ENCODE assay signal across 31 cellular contexts in genomic region chrX:131588995-131589394, GRCh38. TPM values are rescaled to one million over a fixed set of nuclear protein-coding genes. Genes with fewer than 3 reads are reported as not detected.
DNase-seq lines count a peak whose midpoint lies in the region; ATAC-seq and TF ChIP-seq lines count a peak whose summit lies in the region.
"Had no signal": no experiment of that assay in that cellular context is flagged by ENCODE, and none has a peak within 500 bp of the region (broad histone marks: within the 10 kb centered on the region; RNA-seq: fewer than 3 reads in every experiment).

No MANE protein-coding gene starts in this region.

- H3K4me3 Mint-ChIP-seq in nephron progenitor cell, result peak overlapping the region; percentile 46
- no peak overlapping the region for H3K4me3 Mint-ChIP-seq in activated CD4-positive, alpha-beta T cell treated with anti-CD3 and anti-CD28 coated beads, Interleukin-2, amount 10 ng/mL, durations not matched to agents 24 days and 14 days
- H3K4me3 Mint-ChIP-seq: activated CD4-positive, alpha-beta memory T cell treated with anti-CD3 and anti-CD28 coated beads for 36 hours; CD4-positive, CD25-positive, alpha-beta regulatory T cell; dendritic cell treated with granulocyte-macrophage colony-stimulating factor and Interleukin-4, amounts not matched to agents 40 ng/mL and 50 ng/mL, for 4 days; T-helper 17 cell; type B pancreatic cell had no signal

- TF ChIP-seq EP300 in SK-N-SH (IDR thresholded peaks at IDR 0.05; ENCODE audit: borderline replicate concordance in 1 of 2, low read depth in 1 of 2, low read length in 1 of 2), result peak in 1 of 2 experiments; percentile 84; a peak in 2 of 4 replicates

- H3K9me3 ChIP-seq in SK-N-SH (no peaks in the 10 kb centered on the region), Peyer's patch (no peaks in the 10 kb centered on the region)
- H3K9me3 ChIP-seq: esophagus muscularis mucosa, MG63 had no signal

- no peaks in the 10 kb centered on the region for H3K9me2 ChIP-seq in SK-N-SH

- no peaks in the 10 kb centered on the region for H3K79me2 ChIP-seq in SK-N-SH (ENCODE audit: insufficient read depth)

- H3K27me3 Mint-ChIP-seq in nephron progenitor cell (ENCODE audit: low read depth, poor library complexity), result no peaks in the 10 kb centered on the region
- H3K27me3 Mint-ChIP-seq in activated CD4-positive, alpha-beta T cell treated with anti-CD3 and anti-CD28 coated beads, Interleukin-2, amount 10 ng/mL, durations not matched to agents 24 days and 14 days, result no peaks in the 10 kb centered on the region
- H3K27me3 Mint-ChIP-seq: activated CD4-positive, alpha-beta memory T cell treated with anti-CD3 and anti-CD28 coated beads for 36 hours; CD4-positive, CD25-positive, alpha-beta regulatory T cell; dendritic cell treated with granulocyte-macrophage colony-stimulating factor and Interleukin-4, amounts not matched to agents 40 ng/mL and 50 ng/mL, for 4 days; T-helper 17 cell; type B pancreatic cell had no signal

- no peak for TF ChIP-seq POLR2A in Peyer's patch (IDR thresholded peaks at IDR 0.05)

- peak overlapping the region; percentile 47; the same call in 1 of the 2 replicates for H3K9ac ChIP-seq in SK-N-SH

- H3K36me3 Mint-ChIP-seq in nephron progenitor cell (ENCODE audit: low read depth), result no peaks in the 10 kb centered on the region
- H3K36me3 Mint-ChIP-seq in activated CD4-positive, alpha-beta T cell treated with anti-CD3 and anti-CD28 coated beads, Interleukin-2, amount 10 ng/mL, durations not matched to agents 24 days and 14 days (ENCODE audit: low read depth), result no peaks in the 10 kb centered on the region
- H3K36me3 Mint-ChIP-seq: activated CD4-positive, alpha-beta memory T cell treated with anti-CD3 and anti-CD28 coated beads for 36 hours; CD4-positive, CD25-positive, alpha-beta regulatory T cell; type B pancreatic cell had no signal

- H3K36me3 ChIP-seq in SK-N-SH (replicated peaks in 1 of 2; ENCODE audit: control insufficient read depth in 1 of 2, insufficient read depth in 2 of 2, low read length in 1 of 2), result no peaks in the 10 kb centered on the region
- H3K36me3 ChIP-seq in Peyer's patch, result no peaks in the 10 kb centered on the region
- H3K36me3 ChIP-seq: esophagus muscularis mucosa, MG63 had no signal

- TF ChIP-seq RAD21 in SK-N-SH (IDR thresholded peaks at IDR 0.05; ENCODE audit: low read length), result no peak

- CTCF ChIA-PET in SK-N-SH (lab: Yijun Ruan, JAX), result no interaction called here

- no peak overlapping the region for H3K4me3 ChIP-seq in SK-N-SH (ENCODE audit: low read depth in 2 of 2, low read length in 1 of 2)
- H3K4me3 ChIP-seq in fibroblast of the aortic adventitia (ENCODE audit: low read depth, low read length), result no peak overlapping the region
- H3K4me3 ChIP-seq in Peyer's patch, result no peak overlapping the region
- H3K4me3 ChIP-seq: esophagus muscularis mucosa, MG63 had no signal

- H3K4me1 Mint-ChIP-seq in nephron progenitor cell, result peaks cover 33% of the 10 kb centered on the region
- H3K4me1 Mint-ChIP-seq in activated CD4-positive, alpha-beta T cell treated with anti-CD3 and anti-CD28 coated beads, Interleukin-2, amount 10 ng/mL, durations not matched to agents 24 days and 14 days, result no peaks in the 10 kb centered on the region
- H3K4me1 Mint-ChIP-seq: CD4-positive, CD25-positive, alpha-beta regulatory T cell; T-helper 17 cell had no signal

- peak overlapping the region; percentile 6; the same call in 1 of the 2 replicates for H3K4me2 ChIP-seq in SK-N-SH

- H3K4me1 ChIP-seq in SK-N-SH (ENCODE audit: control insufficient read depth in 1 of 2, insufficient read depth in 2 of 2, low read depth in 1 of 2, low read length in 1 of 2) (peaks cover 0 to 6% of the 10 kb centered on the region in 2 experiments; a peak in 1 of 4 replicates), Peyer's patch (no peaks in the 10 kb centered on the region), foreskin keratinocyte (no peaks in the 10 kb centered on the region)
- H3K4me1 ChIP-seq: esophagus muscularis mucosa had no signal

- H2AFZ ChIP-seq in SK-N-SH (ENCODE audit: low read depth), result no peak overlapping the region

- ATAC-seq in foreskin keratinocyte, result no peak
- ATAC-seq: activated CD4-positive, CD25-positive, alpha-beta regulatory T cell treated with anti-CD3 and anti-CD28 coated beads, Interleukin-2, amount 50 U/mL, for 24 hours; right cardiac atrium; T-helper 17 cell had no signal

- no peaks in the 10 kb centered on the region for H4K20me1 ChIP-seq in SK-N-SH (ENCODE audit: insufficient read depth)

- H3K27ac ChIP-seq in SK-N-SH (ENCODE audit: low read depth in 2 of 2, low read length in 1 of 2), result peak overlapping the region; percentile 69 to 90
- H3K27ac ChIP-seq in Peyer's patch, result no peak overlapping the region
- H3K27ac ChIP-seq in foreskin keratinocyte, result no peak overlapping the region
- H3K27ac ChIP-seq: esophagus muscularis mucosa had no signal

- TF ChIP-seq CTCF in SK-N-SH (IDR thresholded peaks at IDR 0.05) (no peak), fibroblast of the aortic adventitia (IDR thresholded peaks at IDR 0.05; ENCODE audit: insufficient read depth, low read length) (no peak), nephron progenitor cell (IDR thresholded peaks at IDR 0.05) (no peak), Peyer's patch (IDR thresholded peaks at IDR 0.05) (no peak), GM20000 (IDR thresholded peaks at IDR 0.05; ENCODE audit: extremely low read depth, missing control alignments) (no peak), foreskin keratinocyte (conservative IDR thresholded peaks at IDR 0.05) (no peak)

- intact Hi-C loops in activated CD4-positive, alpha-beta T cell treated with anti-CD3 and anti-CD28 coated beads, Interleukin-2, amount 10 ng/mL, durations not matched to agents 24 days and 14 days (cut with micrococcal nuclease), result no loop called here

- WGBS in SK-N-SH (ENCODE audit: low lambda C conversion rate), result 7% methylated on average over 4 of the region's 4 CpGs

- POLR2A ChIA-PET in SK-N-SH (lab: Yijun Ruan, JAX), result no interaction called here

- H3K27me3 ChIP-seq in SK-N-SH (ENCODE audit: insufficient read depth), result no peaks in the 10 kb centered on the region
- H3K27me3 ChIP-seq in Peyer's patch, result no peaks in the 10 kb centered on the region
- H3K27me3 ChIP-seq in foreskin keratinocyte, result no peaks in the 10 kb centered on the region
- H3K27me3 ChIP-seq: MG63 had no signal

- H3F3A ChIP-seq in SK-N-SH (replicated peaks; ENCODE audit: insufficient read depth), result peaks cover 25% of the 10 kb centered on the region

- peak; percentile 18 for DNase-seq in H4 (ENCODE audit: low spot score)
- DNase-seq in SK-N-SH, result no peak
- DNase-seq in fibroblast of the aortic adventitia (ENCODE audit: low read depth), result peak; percentile 20
- DNase-seq in nephron progenitor cell, result peak; percentile 20
- no peak for DNase-seq in Peyer's patch
- no peak for DNase-seq in GM20000 (ENCODE audit: low spot score)
- DNase-seq in activated CD4-positive, alpha-beta T cell treated with anti-CD3 and anti-CD28 coated beads, Interleukin-2, amount 10 ng/mL, durations not matched to agents 24 days and 14 days, result no peak
- no peak for DNase-seq in foreskin keratinocyte
- DNase-seq: activated CD4-positive, alpha-beta memory T cell treated with anti-CD3 and anti-CD28 coated beads for 36 hours; activated CD8-positive, alpha-beta memory T cell treated with anti-CD3 and anti-CD28 coated beads, Interleukin-2, amount 50 U/mL, for 48 hours; activated naive CD4-positive, alpha-beta T cell treated with anti-CD3 and anti-CD28 coated beads, Interleukin-2, amount 50 U/mL, for 16 hours; caudate nucleus; CD4-positive, CD25-positive, alpha-beta regulatory T cell; GOT3; MG63; NCI-H1105 treated with DMSO at 0.1 percent for 48 hours; NCI-H2029 treated with DMSO at 0.1 percent for 48 hours; NCI-H345; right cardiac atrium; RPMI8226; stimulated activated CD4-positive, alpha-beta T cell treated with anti-CD3 and anti-CD28 coated beads, Interleukin-12 subunit alpha, Interleukin-12 subunit beta, amount 100 ng/mL, for 4 hours; stimulated activated CD4-positive, alpha-beta T cell treated with anti-CD3 and anti-CD28 coated beads, Interleukin-4, amount 100 ng/mL, for 1 hour; T-helper 17 cell had no signal

- peaks cover 15% of the 10 kb centered on the region for H3K9me3 Mint-ChIP-seq in nephron progenitor cell
- H3K9me3 Mint-ChIP-seq in activated CD4-positive, alpha-beta T cell treated with anti-CD3 and anti-CD28 coated beads, Interleukin-2, amount 10 ng/mL, durations not matched to agents 24 days and 14 days, result no peaks in the 10 kb centered on the region
- H3K9me3 Mint-ChIP-seq: activated CD4-positive, alpha-beta memory T cell treated with anti-CD3 and anti-CD28 coated beads for 36 hours; dendritic cell treated with granulocyte-macrophage colony-stimulating factor and Interleukin-4, amounts not matched to agents 40 ng/mL and 50 ng/mL, for 4 days; type B pancreatic cell had no signal

- peak overlapping the region; percentile 77 for H3K27ac Mint-ChIP-seq in nephron progenitor cell
- no peak overlapping the region for H3K27ac Mint-ChIP-seq in activated CD4-positive, alpha-beta T cell treated with anti-CD3 and anti-CD28 coated beads, Interleukin-2, amount 10 ng/mL, durations not matched to agents 24 days and 14 days
- H3K27ac Mint-ChIP-seq: activated CD4-positive, alpha-beta memory T cell treated with anti-CD3 and anti-CD28 coated beads for 36 hours; CD4-positive, CD25-positive, alpha-beta regulatory T cell; dendritic cell treated with granulocyte-macrophage colony-stimulating factor and Interleukin-4, amounts not matched to agents 40 ng/mL and 50 ng/mL, for 4 days; T-helper 17 cell; type B pancreatic cell had no signal

TF ChIP-seq in SK-N-SH, 30 proteins besides CTCF, POLR2A, EP300 and RAD21 (continues in another document):
- no peak for TF ChIP-seq MAX (IDR thresholded peaks at IDR 0.05; ENCODE audit: low read depth)
- TF ChIP-seq TEAD4 (IDR thresholded peaks at IDR 0.05; ENCODE audit: borderline replicate concordance, insufficient read depth), result peak; percentile 64; the same call in 1 of the 2 replicates
- peak; percentile 71 for TF ChIP-seq NFIC (IDR thresholded peaks at IDR 0.05; ENCODE audit: borderline replicate concordance)
- TF ChIP-seq JUND (IDR thresholded peaks at IDR 0.05), result peak; percentile 76

RNA-seq across cellular contexts. Expression of gene OR13H1, which starts 45.1 kb away (rescaled TPM):
- total RNA-seq in H4 (2014; rRNA removed; shearing (Covaris generic)), result not detected in 2 replicates
- polyA plus RNA-seq in SK-N-SH (2012; rRNA removed), result not detected in 2 replicates
- not detected in 2 replicates for polyA plus RNA-seq in SK-N-SH (2012; cell fraction: cytosol; rRNA removed)
- not detected in 2 replicates for polyA plus RNA-seq in SK-N-SH (2012; cell fraction: nucleus; rRNA removed)
- not detected in 2 replicates for total RNA-seq in fibroblast of the aortic adventitia (ENCODE audit: low replicate concordance)
- not detected for total RNA-seq in Peyer's patch
- total RNA-seq in activated CD4-positive, alpha-beta T cell treated with anti-CD3 and anti-CD28 coated beads, Interleukin-2, amount 10 ng/mL, durations not matched to agents 24 days and 14 days, result not detected in 2 replicates
- not detected in 2 replicates for total RNA-seq in foreskin keratinocyte
- not detected in 2 replicates for polyA plus RNA-seq in foreskin keratinocyte
- total RNA-seq: activated CD4-positive, alpha-beta memory T cell treated with anti-CD3 and anti-CD28 coated beads for 36 hours; CD4-positive, CD25-positive, alpha-beta regulatory T cell; esophagus muscularis mucosa; liver; mononuclear cell; right cardiac atrium; SK-MEL-5; T-helper 17 cell had no signal
- polyA plus RNA-seq: CD4-positive, CD25-positive, alpha-beta regulatory T cell; liver; neural cell; right cardiac atrium had no signal

Comparison
In these comparisons a context has a peak if more than half of its experiments do, and no peak if none do; other contexts are left out.
1. DNase-seq: peak in H4 (single experiment), fibroblast of the aortic adventitia (single experiment) and nephron progenitor cell (single experiment); none in SK-N-SH (single experiment), Peyer's patch (0 of 3), GM20000 (single experiment), activated CD4-positive, alpha-beta T cell treated with anti-CD3 and anti-CD28 coated beads, Interleukin-2, amount 10 ng/mL, durations not matched to agents 24 days and 14 days (single experiment) and foreskin keratinocyte (0 of 2).
2. H3K27ac ChIP-seq: peak in SK-N-SH (2 of 2); none in Peyer's patch (0 of 4) and foreskin keratinocyte (single experiment).